ENCODE assay signal across 19 cellular contexts in genomic region chr4:8181119-8181518, GRCh38. TPM values are rescaled to one million over a fixed set of nuclear protein-coding genes. Genes with fewer than 3 reads are reported as not detected.
DNase-seq lines count a peak whose midpoint lies in the region; ATAC-seq, FAIRE-seq and TF ChIP-seq lines count a peak whose summit lies in the region.
"Had no signal": no experiment of that assay in that cellular context is flagged by ENCODE, and none has a peak within 500 bp of the region (broad histone marks: within the 10 kb centered on the region; RNA-seq: fewer than 3 reads in every experiment).

No MANE protein-coding gene starts in this region.

- no peaks in the 10 kb centered on the region for H3K27me3 Mint-ChIP-seq in activated CD4-positive, alpha-beta memory T cell treated with anti-CD3 and anti-CD28 coated beads for 36 hours
- no peaks in the 10 kb centered on the region for H3K27me3 Mint-ChIP-seq in activated CD4-positive, alpha-beta memory T cell treated with anti-CD3 and anti-CD28 coated beads, Interleukin-2, amount 10 ng/mL, durations not matched to agents 7 days and 5 days
- H3K27me3 Mint-ChIP-seq in WTC11 (ENCODE audit: low read depth) (no peaks in the 10 kb centered on the region), progenitor cell of endocrine pancreas (peaks cover 2% of the 10 kb centered on the region)
- H3K27me3 Mint-ChIP-seq: CD4-positive, alpha-beta T cell had no signal

- intact Hi-C loops in activated CD4-positive, alpha-beta memory T cell treated with anti-CD3 and anti-CD28 coated beads for 36 hours (cut with micrococcal nuclease) = no loop called here
- intact Hi-C loops in kidney (cut with DNase I) = no loop called here

- no peaks in the 10 kb centered on the region for H3K9me3 Mint-ChIP-seq in activated CD4-positive, alpha-beta memory T cell treated with anti-CD3 and anti-CD28 coated beads for 36 hours
- no peaks in the 10 kb centered on the region for H3K9me3 Mint-ChIP-seq in activated CD4-positive, alpha-beta memory T cell treated with anti-CD3 and anti-CD28 coated beads, Interleukin-2, amount 10 ng/mL, durations not matched to agents 7 days and 5 days
- H3K9me3 Mint-ChIP-seq in WTC11 (peaks cover 5% of the 10 kb centered on the region), progenitor cell of endocrine pancreas (ENCODE audit: low read depth) (no peaks in the 10 kb centered on the region)
- H3K9me3 Mint-ChIP-seq: CD4-positive, alpha-beta T cell; GM23338 had no signal

- H3K36me3 Mint-ChIP-seq in activated CD4-positive, alpha-beta memory T cell treated with anti-CD3 and anti-CD28 coated beads for 36 hours = no peaks in the 10 kb centered on the region
- no peaks in the 10 kb centered on the region for H3K36me3 Mint-ChIP-seq in activated CD4-positive, alpha-beta memory T cell treated with anti-CD3 and anti-CD28 coated beads, Interleukin-2, amount 10 ng/mL, durations not matched to agents 7 days and 5 days (ENCODE audit: low read depth)
- no peaks in the 10 kb centered on the region for H3K36me3 Mint-ChIP-seq in WTC11
- no peaks in the 10 kb centered on the region for H3K36me3 Mint-ChIP-seq in progenitor cell of endocrine pancreas (ENCODE audit: insufficient read depth)

- no peak overlapping the region for H3K4me3 Mint-ChIP-seq in activated CD4-positive, alpha-beta memory T cell treated with anti-CD3 and anti-CD28 coated beads for 36 hours
- no peak overlapping the region for H3K4me3 Mint-ChIP-seq in activated CD4-positive, alpha-beta memory T cell treated with anti-CD3 and anti-CD28 coated beads, Interleukin-2, amount 10 ng/mL, durations not matched to agents 7 days and 5 days
- no peak overlapping the region for H3K4me3 Mint-ChIP-seq in WTC11
- H3K4me3 Mint-ChIP-seq in progenitor cell of endocrine pancreas (ENCODE audit: low read depth) = no peak overlapping the region
- H3K4me3 Mint-ChIP-seq: CD4-positive, alpha-beta T cell; GM23338 had no signal

- H3K4me1 ChIP-seq in kidney (ENCODE audit: control insufficient read depth in 1 of 2, insufficient read depth in 1 of 2, low read depth in 1 of 2, low read length in 2 of 2) = peaks cover 0 to 26% of the 10 kb centered on the region in 2 donors

- no peak for FAIRE-seq in kidney (lab: Jason Lieb, UNC)
- FAIRE-seq: G401.6, GM12892 had no signal

- POLR2A ChIA-PET in activated CD4-positive, alpha-beta memory T cell treated with anti-CD3 and anti-CD28 coated beads for 36 hours (lab: Charles Lee) = no interaction called here
- POLR2A ChIA-PET in activated CD4-positive, alpha-beta memory T cell treated with anti-CD3 and anti-CD28 coated beads, Interleukin-2, amount 10 ng/mL, durations not matched to agents 7 days and 5 days (lab: Charles Lee) = no interaction called here
- POLR2A ChIA-PET in WTC11 (lab: Charles Lee) = no interaction called here

- CTCF ChIA-PET in activated CD4-positive, alpha-beta memory T cell treated with anti-CD3 and anti-CD28 coated beads for 36 hours (lab: Charles Lee) = interaction anchor here (1.0 kb wide), 1 partner anchor 221 kb away, joined by 3 read pairs; no protein-coding TSS in a partner anchor
- CTCF ChIA-PET in activated CD4-positive, alpha-beta memory T cell treated with anti-CD3 and anti-CD28 coated beads, Interleukin-2, amount 10 ng/mL, durations not matched to agents 7 days and 5 days (lab: Charles Lee) = no interaction called here
- CTCF ChIA-PET in WTC11 (lab: Charles Lee) = interaction anchor here (0.9 to 1.1 kb wide), 2 partner anchors 58 to 86 kb away, joined by 3 read pairs; no protein-coding TSS in a partner anchor

- peak overlapping the region; percentile 14 for H3K27ac Mint-ChIP-seq in activated CD4-positive, alpha-beta memory T cell treated with anti-CD3 and anti-CD28 coated beads for 36 hours
- no peak overlapping the region for H3K27ac Mint-ChIP-seq in activated CD4-positive, alpha-beta memory T cell treated with anti-CD3 and anti-CD28 coated beads, Interleukin-2, amount 10 ng/mL, durations not matched to agents 7 days and 5 days
- H3K27ac Mint-ChIP-seq in WTC11 (no peak overlapping the region), progenitor cell of endocrine pancreas (peak overlapping the region; percentile 76)
- H3K27ac Mint-ChIP-seq: CD4-positive, alpha-beta T cell; GM23338 had no signal

- H3K4me3 ChIP-seq in kidney (ENCODE audit: low read length in 2 of 2) = no peak overlapping the region
- H3K4me3 ChIP-seq: GM23338 had no signal

- no peak overlapping the region for H3K9ac ChIP-seq in kidney (ENCODE audit: low read length in 2 of 2)

- no peaks in the 10 kb centered on the region for H3K36me3 ChIP-seq in kidney (ENCODE audit: control insufficient read depth in 1 of 2, insufficient read depth in 2 of 2, low read length in 2 of 2)

- no peaks in the 10 kb centered on the region for H3K4me1 Mint-ChIP-seq in activated CD4-positive, alpha-beta memory T cell treated with anti-CD3 and anti-CD28 coated beads for 36 hours (ENCODE audit: low read depth)
- H3K4me1 Mint-ChIP-seq in activated CD4-positive, alpha-beta memory T cell treated with anti-CD3 and anti-CD28 coated beads, Interleukin-2, amount 10 ng/mL, durations not matched to agents 7 days and 5 days = no peaks in the 10 kb centered on the region
- H3K4me1 Mint-ChIP-seq in WTC11 (no peaks in the 10 kb centered on the region), progenitor cell of endocrine pancreas (ENCODE audit: low read depth) (peaks cover 10% of the 10 kb centered on the region)

- H3K27ac ChIP-seq in kidney (ENCODE audit: low read depth in 2 of 2, low read length in 2 of 2) = peak overlapping the region in 1 of 2 donors; percentile 45
- H3K27ac ChIP-seq: 22Rv1 had no signal

- no peak for DNase-seq in activated CD4-positive, alpha-beta memory T cell treated with anti-CD3 and anti-CD28 coated beads for 36 hours
- DNase-seq in activated CD4-positive, alpha-beta memory T cell treated with anti-CD3 and anti-CD28 coated beads, Interleukin-2, amount 10 ng/mL, durations not matched to agents 7 days and 5 days = no peak
- DNase-seq in WTC11 (ENCODE audit: low spot score) = no peak
- DNase-seq in kidney = peak; percentile 37
- DNase-seq in progenitor cell of endocrine pancreas (ENCODE audit: low spot score, unreplicated experiment) = no peak
- no peak for DNase-seq in NCI-H1694 treated with DMSO at 0.1 percent for 48 hours (lab: John Stamatoyannopoulos, UW)
- DNase-seq in foreskin melanocyte = no peak
- DNase-seq in midbrain (lab: John Stamatoyannopoulos, UW) = no peak
- DNase-seq: AML-193; C1 segment of cervical spinal cord; Calu3; CD4-positive, alpha-beta T cell; DMS 273 treated with DMSO at 0.1 percent for 48 hours; DMS79; H9 had no signal

- no peaks in the 10 kb centered on the region for H3K9me3 ChIP-seq in kidney (ENCODE audit: control insufficient read depth in 1 of 2, low read length in 2 of 2)

- no peak for ATAC-seq in WTC11
- ATAC-seq: GM23338 had no signal

- TF ChIP-seq CTCF in WTC11 (IDR thresholded peaks at IDR 0.05) (no peak), kidney (IDR thresholded peaks at IDR 0.05; ENCODE audit: borderline replicate concordance, extremely low read depth, insufficient read depth) (no peak), progenitor cell of endocrine pancreas (IDR thresholded peaks at IDR 0.05; ENCODE audit: unreplicated experiment) (no peak)

TF ChIP-seq in WTC11, 78 proteins besides CTCF, POLR2A, EP300 and RAD21:
- TF ChIP-seq CREM (CRISPR knock-in tag; IDR thresholded peaks at IDR 0.05) (no peak), OVOL2 (CRISPR knock-in tag; IDR thresholded peaks at IDR 0.05; ENCODE audit: borderline replicate concordance) (no peak), ATF6 (CRISPR knock-in tag; IDR thresholded peaks at IDR 0.05) (no peak), ZNF138 (CRISPR knock-in tag; conservative IDR thresholded peaks at IDR 0.05) (no peak), NFE2L1 (CRISPR knock-in tag; IDR thresholded peaks at IDR 0.05) (0 out of 2 replicates have a peak, but pooled peaks have one; percentile 10)

RNA-seq across cellular contexts. Expression of gene SH3TC1, which starts 18.0 kb away (rescaled TPM):
- total RNA-seq in activated CD4-positive, alpha-beta memory T cell treated with anti-CD3 and anti-CD28 coated beads for 36 hours = 10 to 100 TPM; 28.5 to 28.8 TPM
- total RNA-seq in activated CD4-positive, alpha-beta memory T cell treated with anti-CD3 and anti-CD28 coated beads, Interleukin-2, amount 10 ng/mL, durations not matched to agents 7 days and 5 days = 10 to 100 TPM; 16.8 to 19.5 TPM
- total RNA-seq in WTC11 (2021) (0.42 to 0.64 TPM (median 0.55 TPM) in 3 replicates), kidney (127 TPM), progenitor cell of endocrine pancreas (11.2 and 12.5 TPM in 2 replicates)
- 43.1 TPM for polyA plus RNA-seq in kidney (ENCODE audit: insufficient read depth, low read depth, low replicate concordance)
- polyA plus RNA-seq: GM23338 had no signal

RNA-seq across cellular contexts. Expression of gene ABLIM2, which starts 22.5 kb away (rescaled TPM):
- under 1 TPM; 0.55 to 0.63 TPM for total RNA-seq in activated CD4-positive, alpha-beta memory T cell treated with anti-CD3 and anti-CD28 coated beads for 36 hours
- total RNA-seq in activated CD4-positive, alpha-beta memory T cell treated with anti-CD3 and anti-CD28 coated beads, Interleukin-2, amount 10 ng/mL, durations not matched to agents 7 days and 5 days = under 1 TPM in 1 of 2 experiments, not detected in 1; 0.13 TPM
- total RNA-seq in WTC11 (2021) (2.6 to 3.9 TPM (median 2.8 TPM) in 3 replicates), kidney (23.3 TPM), progenitor cell of endocrine pancreas (5.7 and 7.5 TPM in 2 replicates)
- 9.5 TPM for polyA plus RNA-seq in kidney (ENCODE audit: insufficient read depth, low read depth, low replicate concordance)

Comparison
In these comparisons a context has a peak if more than half of its experiments do, and no peak if none do; other contexts are left out.
1. H3K27ac Mint-ChIP-seq: peak in activated CD4-positive, alpha-beta memory T cell treated with anti-CD3 and anti-CD28 coated beads for 36 hours (single experiment) and progenitor cell of endocrine pancreas (single experiment); none in activated CD4-positive, alpha-beta memory T cell treated with anti-CD3 and anti-CD28 coated beads, Interleukin-2, amount 10 ng/mL, durations not matched to agents 7 days and 5 days (single experiment) and WTC11 (single experiment).